Comparison of ENCODE assay signal across 20 cellular contexts in the genomic region with DNA sequence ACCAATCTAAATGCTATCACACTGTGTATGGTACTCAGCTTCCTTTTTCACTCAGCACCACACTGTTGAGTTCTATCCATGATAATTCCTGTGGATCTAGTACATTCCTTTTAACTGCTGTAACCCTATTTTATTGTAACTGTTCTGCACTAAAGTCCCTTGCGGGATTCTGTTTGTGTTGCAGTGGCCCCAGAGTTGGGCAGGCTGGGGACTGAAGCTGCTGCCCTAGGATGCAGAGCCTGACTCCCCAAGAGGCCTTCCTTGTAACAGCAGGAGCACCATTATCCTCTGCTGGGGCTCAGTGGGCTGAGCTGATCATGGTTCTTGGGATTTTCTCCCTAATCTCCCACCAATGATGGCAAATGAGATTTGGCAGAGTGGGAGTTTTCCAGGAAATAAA.
DNase-seq lines count a peak whose midpoint lies in the region; ATAC-seq, FAIRE-seq and TF ChIP-seq lines count a peak whose summit lies in the region.
"Had no signal": no experiment of that assay in that cellular context is flagged by ENCODE, and none has a peak within 500 bp of the region (broad histone marks: within the 10 kb centered on the region; RNA-seq: fewer than 3 reads in every experiment).

No MANE protein-coding gene starts in this region.

- no peak overlapping the region for H3K9ac ChIP-seq in kidney (ENCODE audit: low read length in 2 of 2)

- FAIRE-seq in kidney (lab: Jason Lieb, UNC), result no peak
- FAIRE-seq in GM12891 (lab: Jason Lieb, UNC), result no peak
- FAIRE-seq: pancreas had no signal

- peak; percentile 18 for DNase-seq in Right ventricle myocardium inferior (ENCODE audit: missing footprints)
- no peak for DNase-seq in right atrium auricular region (ENCODE audit: low spot score)
- peak; percentile 45 for DNase-seq in astrocyte of the spinal cord (ENCODE audit: low read depth, low spot score)
- DNase-seq in kidney, result peak; percentile 8
- DNase-seq in NK-92 (lab: John Stamatoyannopoulos, UW; ENCODE audit: unreplicated experiment), result no peak
- DNase-seq in SHP77 treated with DMSO at 0.1 percent for 48 hours (lab: John Stamatoyannopoulos, UW), result no peak
- no peak for DNase-seq in GM12891 (ENCODE audit: insufficient read length, low spot score)
- DNase-seq: activated CD4-positive, CD25-positive, alpha-beta regulatory T cell; activated gamma-delta T cell treated with Interleukin-2 at 50 U/mL for 16 hours; body of pancreas; dorsolateral prefrontal cortex; NCI-H1417 treated with DMSO at 0.1 percent for 48 hours; pancreas; Right ventricle myocardium superior; stimulated activated CD4-positive, alpha-beta T cell treated with anti-CD3 and anti-CD28 coated beads, Interleukin-12 subunit alpha, Interleukin-12 subunit beta, amount 100 ng/mL, for 4 hours; stimulated activated naive CD4-positive, alpha-beta T cell treated with Interleukin-2 at 50 U/mL for 16 hours; T-helper 17 cell; transverse colon had no signal

- H3K27me3 ChIP-seq in right atrium auricular region, result no peaks in the 10 kb centered on the region
- H3K27me3 ChIP-seq: body of pancreas, dorsolateral prefrontal cortex, pancreas, transverse colon had no signal

- H3K36me3 ChIP-seq in right atrium auricular region (peaks cover 58% of the 10 kb centered on the region), kidney (ENCODE audit: control insufficient read depth in 1 of 2, insufficient read depth in 2 of 2, low read length in 2 of 2) (peaks cover 66 to 69% of the 10 kb centered on the region in 2 donors)

- in situ Hi-C loops in astrocyte of the spinal cord (cut with HindIII; ENCODE audit: low sequenced_read_pairs), result no loop called here

- H3K9me3 ChIP-seq in right atrium auricular region (no peaks in the 10 kb centered on the region), kidney (ENCODE audit: control insufficient read depth in 1 of 2, low read length in 2 of 2) (no peaks in the 10 kb centered on the region)
- H3K9me3 ChIP-seq: body of pancreas, HAP-1, pancreas, transverse colon had no signal

- ATAC-seq in Right ventricle myocardium inferior (no peak), GM18517 (IDR thresholded peaks at IDR 0.05; ENCODE audit: unreplicated experiment) (no peak)
- ATAC-seq: body of pancreas, pancreas, T-helper 17 cell had no signal

- H3K27ac ChIP-seq in right atrium auricular region (peak overlapping the region in 1 of 2 donors; percentile 12), kidney (ENCODE audit: low read depth in 2 of 2, low read length in 2 of 2) (no peak overlapping the region)
- H3K27ac ChIP-seq: body of pancreas, dorsolateral prefrontal cortex, pancreas, transverse colon had no signal

- intact Hi-C loops in Right ventricle myocardium inferior (cut with DNase I), result no loop called here
- intact Hi-C loops in kidney (cut with DNase I), result no loop called here

- TF ChIP-seq POLR2A in GM12891 (IDR thresholded peaks at IDR 0.05; ENCODE audit: low read depth, low read length), result no peak

- no peak overlapping the region for H3K4me3 ChIP-seq in right atrium auricular region
- no peak overlapping the region for H3K4me3 ChIP-seq in astrocyte of the spinal cord (ENCODE audit: low read depth, low read length)
- no peak overlapping the region for H3K4me3 ChIP-seq in kidney (ENCODE audit: low read length in 2 of 2)
- H3K4me3 ChIP-seq: body of pancreas, dorsolateral prefrontal cortex, HAP-1, pancreas, transverse colon had no signal

- TF ChIP-seq CTCF in right atrium auricular region (IDR thresholded peaks at IDR 0.05), result no peak
- no peak for TF ChIP-seq CTCF in astrocyte of the spinal cord (IDR thresholded peaks at IDR 0.05; ENCODE audit: low read depth, low read length)
- no peak for TF ChIP-seq CTCF in kidney (IDR thresholded peaks at IDR 0.05; ENCODE audit: borderline replicate concordance, extremely low read depth, insufficient read depth)

- H3K4me1 ChIP-seq in right atrium auricular region (peaks cover 0 to 27% of the 10 kb centered on the region in 2 donors), kidney (ENCODE audit: control insufficient read depth in 1 of 2, insufficient read depth in 1 of 2, low read depth in 1 of 2, low read length in 2 of 2) (no peaks in the 10 kb centered on the region)
- H3K4me1 ChIP-seq: HAP-1, transverse colon had no signal

TF ChIP-seq in GM12891, 5 proteins besides CTCF, POLR2A, EP300 and RAD21:
- TF ChIP-seq POLR2AphosphoS5 (IDR thresholded peaks at IDR 0.05; ENCODE audit: low read depth, low read length), result no peak

Comparison
In these comparisons a context has a peak if more than half of its experiments do, and no peak if none do; other contexts are left out.
1. DNase-seq: peak in Right ventricle myocardium inferior (single experiment), astrocyte of the spinal cord (single experiment) and kidney (single experiment); none in right atrium auricular region (single experiment), NK-92 (single experiment), SHP77 treated with DMSO at 0.1 percent for 48 hours (single experiment) and GM12891 (single experiment).